9 cellular contexts compared by ENCODE assay signal in the genomic region with DNA sequence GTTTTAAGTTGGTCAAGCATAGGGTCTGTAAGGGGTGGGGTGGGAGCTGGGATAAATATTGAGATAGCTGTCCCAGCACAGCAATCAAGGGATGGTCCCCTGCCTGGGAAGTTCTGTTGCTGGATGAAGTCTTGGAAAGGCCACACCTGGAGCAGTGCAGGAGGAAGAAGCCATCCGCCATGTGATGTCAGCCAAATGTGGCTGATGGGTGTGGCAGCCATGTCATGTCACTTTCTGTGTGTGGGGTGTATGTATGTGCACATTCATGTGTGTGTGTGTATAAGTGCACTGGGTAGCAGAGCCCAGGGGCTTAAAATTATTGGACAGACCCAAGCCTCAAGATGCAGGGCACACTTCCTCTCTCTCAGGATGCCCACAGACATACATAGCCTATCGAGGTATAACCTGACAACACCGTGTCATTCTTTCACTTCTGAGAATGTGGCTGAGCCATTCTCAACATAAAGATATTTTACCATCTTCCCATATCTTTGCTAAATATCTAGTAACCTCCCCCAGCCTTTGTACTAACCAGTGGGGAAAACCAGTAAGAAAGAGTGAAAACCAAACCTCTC. TPM values are rescaled to one million over a fixed set of nuclear protein-coding genes. Genes with fewer than 3 reads are reported as not detected.
DNase-seq lines count a peak whose midpoint lies in the region; ATAC-seq, FAIRE-seq and TF ChIP-seq lines count a peak whose summit lies in the region.
"Had no signal": no experiment of that assay in that cellular context is flagged by ENCODE, and none has a peak within 500 bp of the region (broad histone marks: within the 10 kb centered on the region; RNA-seq: fewer than 3 reads in every experiment).

No MANE protein-coding gene starts in this region.

- TF ChIP-seq CTCF in NB4 (IDR thresholded peaks at IDR 0.05; ENCODE audit: low read depth, low read length) (no peak), neural progenitor cell (IDR thresholded peaks at IDR 0.05) (no peak), pancreas (IDR thresholded peaks at IDR 0.05) (no peak), foreskin keratinocyte (conservative IDR thresholded peaks at IDR 0.05) (no peak)

- H3K4me1 ChIP-seq in neural progenitor cell (no peaks in the 10 kb centered on the region), pancreas (peaks cover 7 to 21% (median 20%) of the 10 kb centered on the region in 3 donors), foreskin keratinocyte (peaks cover 3% of the 10 kb centered on the region)

- no peaks in the 10 kb centered on the region for H3K79me2 ChIP-seq in neural progenitor cell (ENCODE audit: low read depth)

- peak overlapping the region; percentile 29 for H2AFZ ChIP-seq in neural progenitor cell (replicated peaks)

- H3K9me3 ChIP-seq in neural progenitor cell (ENCODE audit: low read depth) (no peaks in the 10 kb centered on the region), pancreas (no peaks in the 10 kb centered on the region)

- H3K36me3 Mint-ChIP-seq in neural progenitor cell = no peaks in the 10 kb centered on the region

- H3K9me3 Mint-ChIP-seq in neural progenitor cell = no peaks in the 10 kb centered on the region

- TF ChIP-seq POLR2A in NB4 (IDR thresholded peaks at IDR 0.05; ENCODE audit: extremely low read depth, insufficient read length) = no peak

- H3K4me3 Mint-ChIP-seq in neural progenitor cell = no peak overlapping the region

- intact Hi-C loops in pancreas (cut with DNase I) = no loop called here

- no peaks in the 10 kb centered on the region for H3K27me3 ChIP-seq in neural progenitor cell
- no peaks in the 10 kb centered on the region for H3K27me3 ChIP-seq in pancreas
- no peaks in the 10 kb centered on the region for H3K27me3 ChIP-seq in foreskin keratinocyte

- H3K27ac ChIP-seq in neural progenitor cell (no peak overlapping the region), pancreas (peak overlapping the region in 1 of 4 donors; percentile 28), foreskin keratinocyte (no peak overlapping the region)

- H3K4me1 Mint-ChIP-seq in neural progenitor cell = no peaks in the 10 kb centered on the region

- WGBS in pancreas, 2 donors = 95 to 97% methylated on average over 3 of the region's 3 CpGs

- no peak for FAIRE-seq in pancreas (lab: Jason Lieb, UNC)

- peaks cover 2% of the 10 kb centered on the region for H3K27me3 Mint-ChIP-seq in neural progenitor cell (ENCODE audit: insufficient read depth, low read depth)

- H3K4me2 ChIP-seq in neural progenitor cell = no peak overlapping the region

- H3K4me3 ChIP-seq in NB4 (ENCODE audit: low read depth, low read length) (peak overlapping the region; percentile 17), neural progenitor cell (no peak overlapping the region), pancreas (no peak overlapping the region)

- DNase-seq in NB4 (ENCODE audit: low read depth) (no peak), neural progenitor cell (ENCODE audit: low spot score) (no peak), pancreas (no peak), NCI-H187 treated with DMSO at 0.1 percent for 48 hours (lab: John Stamatoyannopoulos, UW) (no peak), iPS-NIHi7 (ENCODE audit: extremely low spot score) (no peak), foreskin keratinocyte (no peak)

- H3K27ac Mint-ChIP-seq in neural progenitor cell = no peak overlapping the region

- H3K36me3 ChIP-seq in neural progenitor cell (no peaks in the 10 kb centered on the region), pancreas (peaks cover 3 to 49% (median 5%) of the 10 kb centered on the region in 3 donors)

- H4K20me1 ChIP-seq in neural progenitor cell (ENCODE audit: low read depth) = no peaks in the 10 kb centered on the region

- H3F3A ChIP-seq in neural progenitor cell (ENCODE audit: low read depth) = no peaks in the 10 kb centered on the region

- no peak overlapping the region for H3K9ac ChIP-seq in neural progenitor cell

- ATAC-seq in GM18870 (IDR thresholded peaks at IDR 0.05; ENCODE audit: unreplicated experiment) (peak; percentile 40), GM21737 (IDR thresholded peaks at IDR 0.05; ENCODE audit: unreplicated experiment) (peak; percentile 51), pancreas (no peak), foreskin keratinocyte (no peak)
- ATAC-seq: left colon had no signal

RNA-seq across cellular contexts. Expression of gene TNFSF10, which starts 11.4 kb away (rescaled TPM):
- total RNA-seq in neural progenitor cell (ENCODE audit: low replicate concordance) (not detected in 2 replicates), pancreas (10 to 100 TPM in 5 of 6 donors, 1 to 10 TPM in 1; 2.6 to 46.4 (median 16.4) TPM), foreskin keratinocyte (8.5 and 16.7 TPM in 2 replicates)
- polyA plus RNA-seq in pancreas (10 to 100 TPM in 1 of 2 donors, 1 to 10 TPM in 1; 9.0 to 16.4 TPM), foreskin keratinocyte (6.7 and 11.0 TPM in 2 replicates)

Comparison
In these comparisons a context has a peak if more than half of its experiments do, and no peak if none do; other contexts are left out.
1. ATAC-seq: peak in GM18870 (single experiment) and GM21737 (single experiment); none in pancreas (0 of 4) and foreskin keratinocyte (single experiment).